1 cellular context compared by ENCODE assay signal in genomic region chr6:52418606-52419005, GRCh38.
TF ChIP-seq lines count a peak whose summit lies in the region.

No MANE protein-coding gene starts in this region.

TF ChIP-seq in endothelial cell of umbilical vein, 7 proteins besides CTCF, POLR2A, EP300 and RAD21:
- TF ChIP-seq FOS (IDR thresholded peaks at IDR 0.05; ENCODE audit: borderline replicate concordance, insufficient read depth, low read length) = no peak
- TF ChIP-seq MYC (IDR thresholded peaks at IDR 0.05; ENCODE audit: low read depth, low read length) = no peak
- no peak for TF ChIP-seq GATA2 (IDR thresholded peaks at IDR 0.05; ENCODE audit: insufficient read depth, insufficient read length, low read depth, low read length)
- TF ChIP-seq JUN (IDR thresholded peaks at IDR 0.05; ENCODE audit: borderline replicate concordance, insufficient read depth, insufficient read length, low read depth) = no peak
- TF ChIP-seq POLR2AphosphoS5 (IDR thresholded peaks at IDR 0.05; ENCODE audit: insufficient read depth, low read depth, low read length) = no peak
- TF ChIP-seq MAX (IDR thresholded peaks at IDR 0.05; ENCODE audit: insufficient read depth, insufficient read length) = no peak
- no peak for TF ChIP-seq EZH2 (IDR thresholded peaks at IDR 0.05; ENCODE audit: borderline replicate concordance, low read depth, low read length, severe bottlenecking)
TF ChIP-seq in endothelial cell of umbilical vein: peak in this region for 0.
